Comparison of ENCODE assay signal across 16 cellular contexts in genomic region chr2:62415518-62415917, GRCh38.
DNase-seq lines count a peak whose midpoint lies in the region; ATAC-seq lines count a peak whose summit lies in the region.
"Had no signal": no experiment of that assay in that cellular context is flagged by ENCODE, and none has a peak within 500 bp of the region (broad histone marks: within the 10 kb centered on the region; RNA-seq: fewer than 3 reads in every experiment).

No MANE protein-coding gene starts in this region.

- H3K9me3 ChIP-seq in BLaER1 treated with 17β-estradiol and CSF1 and Interleukin-3, amounts not matched to agents 10 nM and 100 nM (replicated peaks in 1 of 11): peaks cover 15 to 21% (median 19%) of the 10 kb centered on the region in 11 experiments; a peak in 20 of 22 replicates
- H3K9me3 ChIP-seq in esophagus (ENCODE audit: control insufficient read depth in 2 of 2, insufficient read depth in 1 of 2, low read depth in 1 of 2, low read length in 1 of 2) (no peaks in the 10 kb centered on the region), MG63 (peaks cover 2% of the 10 kb centered on the region; the same call in 1 of the 2 replicates)
- H3K9me3 ChIP-seq: psoas muscle had no signal

- H3K4me2 ChIP-seq in BLaER1 treated with 17β-estradiol and CSF1 and Interleukin-3, amounts not matched to agents 10 nM and 100 nM: peak overlapping the region; percentile 44 to 76 (median 66)

- no peak overlapping the region for H3K4me3 ChIP-seq in BLaER1 treated with 17β-estradiol and CSF1 and Interleukin-3, amounts not matched to agents 10 nM and 100 nM
- no peak overlapping the region for H3K4me3 ChIP-seq in esophagus (ENCODE audit: low read depth in 1 of 2, low read length in 2 of 2)
- H3K4me3 ChIP-seq in MG63: no peak overlapping the region
- H3K4me3 ChIP-seq: psoas muscle had no signal

- H3K27me3 ChIP-seq in BLaER1 treated with 17β-estradiol and CSF1 and Interleukin-3, amounts not matched to agents 10 nM and 100 nM: no peaks in the 10 kb centered on the region
- H3K27me3 ChIP-seq in esophagus (ENCODE audit: control insufficient read depth in 1 of 2, insufficient read depth in 2 of 2, low read length in 2 of 2): no peaks in the 10 kb centered on the region
- H3K27me3 ChIP-seq in MG63: no peaks in the 10 kb centered on the region

- peak; percentile 19 for ATAC-seq in GM19351 (IDR thresholded peaks at IDR 0.05; ENCODE audit: unreplicated experiment)
- ATAC-seq in HG03280 (IDR thresholded peaks at IDR 0.05; ENCODE audit: unreplicated experiment): peak; percentile 3
- ATAC-seq in GM18517 (IDR thresholded peaks at IDR 0.05; ENCODE audit: unreplicated experiment): no peak
- ATAC-seq: psoas muscle; stimulated activated naive CD8-positive, alpha-beta T cell treated with anti-CD3 and anti-CD28 coated beads, Interleukin-15, Interleukin-2, amounts not matched to agents 100 U/mL and 50 U/mL, for 24 hours had no signal

- H3K9ac ChIP-seq in BLaER1 treated with 17β-estradiol and CSF1 and Interleukin-3, amounts not matched to agents 10 nM and 100 nM: peak overlapping the region in 3 of 11 experiments; percentile 2 to 56 (median 13); a peak in 3 of 22 replicates

- no peaks in the 10 kb centered on the region for H4K20me1 ChIP-seq in BLaER1 treated with 17β-estradiol and CSF1 and Interleukin-3, amounts not matched to agents 10 nM and 100 nM

- H3K27ac ChIP-seq in BLaER1 treated with 17β-estradiol and CSF1 and Interleukin-3, amounts not matched to agents 10 nM and 100 nM: peak overlapping the region in 5 of 11 experiments; percentile 27 to 65 (median 60); a peak in 8 of 22 replicates
- H3K27ac ChIP-seq in esophagus (ENCODE audit: low read depth in 2 of 2, low read length in 1 of 2): peak overlapping the region; percentile 73 to 81
- H3K27ac ChIP-seq: psoas muscle had no signal

- 66 to 75% methylated on average over 2 of the region's 2 CpGs for WGBS in esophagus, 2 donors

- no peaks in the 10 kb centered on the region for H3K36me3 ChIP-seq in BLaER1 treated with 17β-estradiol and CSF1 and Interleukin-3, amounts not matched to agents 10 nM and 100 nM
- no peaks in the 10 kb centered on the region for H3K36me3 ChIP-seq in esophagus (ENCODE audit: control insufficient read depth in 2 of 2, insufficient read depth in 2 of 2, low read length in 1 of 2)
- H3K36me3 ChIP-seq in MG63: no peaks in the 10 kb centered on the region

- DNase-seq in RPMI8226 (no peak), MG63 (no peak), germinal center (ENCODE audit: low spot score) (no peak)
- DNase-seq: activated CD4-positive, alpha-beta T cell treated with anti-CD3 and anti-CD28 coated beads for 1 hour; endodermal cell; HCEC 1CT; naive B cell; NCI-H1436 treated with DMSO at 0.1 percent for 48 hours; psoas muscle; SIG-M5; stimulated activated naive CD8-positive, alpha-beta T cell treated with anti-CD3 and anti-CD28 coated beads, Interleukin-15, Interleukin-2, amounts not matched to agents 100 U/mL and 50 U/mL, for 24 hours had no signal

- H3K4me1 ChIP-seq in BLaER1 treated with 17β-estradiol and CSF1 and Interleukin-3, amounts not matched to agents 10 nM and 100 nM: peaks cover 27 to 32% (median 29%) of the 10 kb centered on the region in 10 experiments
- peaks cover 0 to 12% of the 10 kb centered on the region in 2 donors for H3K4me1 ChIP-seq in esophagus (ENCODE audit: control insufficient read depth in 2 of 2, insufficient read depth in 2 of 2, low read length in 1 of 2)
